ENCODE assay signal across 8 cellular contexts in genomic region chrX:123961268-123962005, GRCh38. TPM values are rescaled to one million over a fixed set of nuclear protein-coding genes. Genes with fewer than 3 reads are reported as not detected.
DNase-seq lines count a peak whose midpoint lies in the region; ATAC-seq, FAIRE-seq and TF ChIP-seq lines count a peak whose summit lies in the region.

Gene STAG2 (plus strand): TSS chrX:123961706. CDS start chrX:124022628, 60,922 bp downstream.

- H3K4me3 ChIP-seq in KMS-11 (IDR thresholded peaks at IDR 0.05; ENCODE audit: insufficient read depth, low read depth, low read length): no peak within 1 kb of the TSS
- H3K4me3 ChIP-seq in PC-9: peak within 1 kb of the TSS; percentile 79
- peak within 1 kb of the TSS; percentile 56 to 98 (median 95) for H3K4me3 ChIP-seq in endothelial cell of umbilical vein (replicated peaks in 1 of 3; ENCODE audit: insufficient read depth in 1 of 3, low read depth in 1 of 3, low read length in 3 of 3)
- peak within 1 kb of the TSS; percentile 64 for H3K4me3 ChIP-seq in mesodermal cell (ENCODE audit: extremely low read depth, insufficient read depth, low read length, poor library complexity, severe bottlenecking)

- TF ChIP-seq CTCF in KMS-11 (conservative IDR thresholded peaks at IDR 0.05; ENCODE audit: low read depth, low read length) (no peak), PC-9 (conservative IDR thresholded peaks at IDR 0.05) (no peak), endothelial cell of umbilical vein (IDR thresholded peaks at IDR 0.05; ENCODE audit: extremely low read depth in 1 of 2, insufficient read depth in 1 of 2, low read depth in 1 of 2, low read length in 2 of 2) (no peak)

- no TSS peak for BruUV-seq in PC-9 (replicated peaks; lab: Mats Ljungman, UMichigan)
- BruUV-seq in endothelial cell of umbilical vein (replicated peaks; lab: Mats Ljungman, UMichigan): TSS peak; percentile 3

- dilution Hi-C loops in endothelial cell of umbilical vein (cut with MboI; ENCODE audit: extremely low pct_ligation_motif_present, low sequenced_read_pairs): no loop called here

- H3K36me3 ChIP-seq in KMS-11 (ENCODE audit: insufficient read depth) (no peaks in the 10 kb centered on the region), PC-9 (ENCODE audit: low read depth) (no peaks in the 10 kb centered on the region), endothelial cell of umbilical vein (ENCODE audit: control insufficient read depth in 2 of 2, extremely low read depth in 1 of 2, insufficient read depth in 2 of 2, low read length in 2 of 2) (no peaks in the 10 kb centered on the region), mesodermal cell (ENCODE audit: control insufficient read depth, insufficient read depth, low read length) (peaks cover 3% of the 10 kb centered on the region)

- H3K27ac ChIP-seq in KMS-11 (peak within 1 kb of the TSS; percentile 100), PC-9 (peak within 1 kb of the TSS; percentile 95), endothelial cell of umbilical vein (ENCODE audit: insufficient read depth, low read depth, low read length) (peak within 1 kb of the TSS; percentile 99), mesodermal cell (ENCODE audit: low read depth, low read length, severe bottlenecking) (peak within 1 kb of the TSS; percentile 99)

- TF ChIP-seq POLR2A in endothelial cell of umbilical vein (IDR thresholded peaks at IDR 0.05; ENCODE audit: low read depth, low read length): no peak

- H3K79me2 ChIP-seq in KMS-11 (ENCODE audit: insufficient read depth, low read depth) (peaks cover 56% of the 10 kb centered on the region), PC-9 (ENCODE audit: low read depth) (peaks cover 56% of the 10 kb centered on the region), endothelial cell of umbilical vein (ENCODE audit: control insufficient read depth, insufficient read depth, low read length) (peaks cover 53% of the 10 kb centered on the region)

- H3K9me3 ChIP-seq in PC-9 (ENCODE audit: insufficient read depth, low read depth) (no peaks in the 10 kb centered on the region), endothelial cell of umbilical vein (replicated peaks; ENCODE audit: control insufficient read depth, insufficient read depth, low read length) (no peaks in the 10 kb centered on the region), mesodermal cell (ENCODE audit: control insufficient read depth, low read length) (no peaks in the 10 kb centered on the region)

- H3K9me2 ChIP-seq in PC-9 (ENCODE audit: insufficient read depth): no peaks in the 10 kb centered on the region

- H3K4me2 ChIP-seq in KMS-11 (peak within 1 kb of the TSS; percentile 98), PC-9 (peak within 1 kb of the TSS; percentile 88), endothelial cell of umbilical vein (ENCODE audit: insufficient read depth, low read length) (peak within 1 kb of the TSS; percentile 96)

- DNase-seq in D341Med (ENCODE audit: low spot score) (peak; percentile 66), PC-9 (peak; percentile 69 to 72), endothelial cell of umbilical vein (ENCODE audit: low read depth, low spot score) (peak; percentile 74)
- peak; percentile 54 for DNase-seq in activated T-cell treated with anti-CD3 and anti-CD28 coated beads, Interleukin-2, amount 50 U/mL, for 1 hour
- DNase-seq in stimulated activated CD8-positive, alpha-beta memory T cell treated with anti-CD3 and anti-CD28 coated beads, Interleukin-15, amount 100 ng/mL, for 24 hours (ENCODE audit: low read depth): peak; percentile 16

- peaks cover 16% of the 10 kb centered on the region; the same call in 1 of the 2 replicates for H3F3A ChIP-seq in PC-9 (ENCODE audit: insufficient read depth, low read depth)

- WGBS in mesodermal cell (ENCODE audit: insufficient coverage in 2 of 2), 2 experiments: 0% methylated on average over 2 of the region's 38 CpGs; no CpG with 5 or more reads in 1 of the 2 experiments

- H3K27me3 ChIP-seq in KMS-11 (ENCODE audit: insufficient read depth, low read depth) (no peaks in the 10 kb centered on the region), PC-9 (ENCODE audit: insufficient read depth, low read depth) (no peaks in the 10 kb centered on the region), endothelial cell of umbilical vein (ENCODE audit: control insufficient read depth in 2 of 2, insufficient read depth in 2 of 2, low read length in 2 of 2) (no peaks in the 10 kb centered on the region)

- POLR2A ChIA-PET in PC-9 (lab: Charles Lee; ENCODE audit: unreplicated experiment) (no interaction called here), endothelial cell of umbilical vein (lab: Charles Lee) (no interaction called here)

- intact Hi-C loops in PC-9 (cut with micrococcal nuclease; ENCODE audit: unreplicated experiment): loop anchor here (2.0 to 10.0 kb wide), 7 partner anchors 56 to 443 kb away; no protein-coding TSS in a partner anchor
- intact Hi-C loops in endothelial cell of umbilical vein (cut with micrococcal nuclease): loop anchor here (5.0 to 10.0 kb wide), 2 partner anchors 136 to 253 kb away; no protein-coding TSS in a partner anchor

- no peaks in the 10 kb centered on the region for H3K9me1 ChIP-seq in endothelial cell of umbilical vein (replicated peaks; ENCODE audit: control insufficient read depth, extremely low read depth, insufficient read depth, low read length)

- ATAC-seq in GM19467 (IDR thresholded peaks at IDR 0.05; ENCODE audit: unreplicated experiment): no peak

- FAIRE-seq in endothelial cell of umbilical vein (lab: Jason Lieb, UNC): no peak

- H3K9ac ChIP-seq in KMS-11 (peak within 1 kb of the TSS; percentile 100), endothelial cell of umbilical vein (replicated peaks; ENCODE audit: extremely low read depth, insufficient read depth, low read length) (peak within 1 kb of the TSS; percentile 100)

- H3K4me1 ChIP-seq in KMS-11 (ENCODE audit: low read depth, poor library complexity, severe bottlenecking): peaks cover 33% of the 10 kb centered on the region
- peaks cover 33% of the 10 kb centered on the region for H3K4me1 ChIP-seq in PC-9 (replicated peaks; ENCODE audit: insufficient read depth)
- H3K4me1 ChIP-seq in endothelial cell of umbilical vein (ENCODE audit: control insufficient read depth, extremely low read depth, insufficient read depth, low read length): peaks cover 21% of the 10 kb centered on the region
- no peaks in the 10 kb centered on the region for H3K4me1 ChIP-seq in mesodermal cell (ENCODE audit: control insufficient read depth, insufficient read depth, low read length, poor library complexity, severe bottlenecking)

- CTCF ChIA-PET in PC-9 (lab: Charles Lee): interaction anchor here (0.6 to 0.7 kb wide), 2 partner anchors 230 to 724 kb away, joined by 6 to 12 read pairs; no protein-coding TSS in a partner anchor
- CTCF ChIA-PET in endothelial cell of umbilical vein (lab: Charles Lee): interaction anchor here (1.8 to 1.9 kb wide), 2 partner anchors 15 to 56 kb away, joined by 7 to 11 read pairs; no protein-coding TSS in a partner anchor

- H4K20me1 ChIP-seq in KMS-11 (ENCODE audit: insufficient read depth): peaks cover 12% of the 10 kb centered on the region
- peaks cover 26% of the 10 kb centered on the region for H4K20me1 ChIP-seq in PC-9 (ENCODE audit: insufficient read depth)
- H4K20me1 ChIP-seq in endothelial cell of umbilical vein (replicated peaks; ENCODE audit: control insufficient read depth, extremely low read depth, insufficient read depth, low read length): no peaks in the 10 kb centered on the region

- H2AFZ ChIP-seq in KMS-11 (ENCODE audit: low read depth): peak within 1 kb of the TSS; percentile 41; the same call in 1 of the 2 replicates
- peak within 1 kb of the TSS; percentile 90 for H2AFZ ChIP-seq in PC-9
- H2AFZ ChIP-seq in endothelial cell of umbilical vein (ENCODE audit: low read depth, low read length): no peak within 1 kb of the TSS

TF ChIP-seq in endothelial cell of umbilical vein, 7 proteins besides CTCF, POLR2A, EP300 and RAD21:
- no peak for TF ChIP-seq FOS (IDR thresholded peaks at IDR 0.05; ENCODE audit: borderline replicate concordance, insufficient read depth, low read length)
- no peak for TF ChIP-seq JUN (IDR thresholded peaks at IDR 0.05; ENCODE audit: borderline replicate concordance, insufficient read depth, insufficient read length, low read depth)
- TF ChIP-seq MAX (IDR thresholded peaks at IDR 0.05; ENCODE audit: insufficient read depth, insufficient read length): no peak
- TF ChIP-seq EZH2 (IDR thresholded peaks at IDR 0.05; ENCODE audit: borderline replicate concordance, low read depth, low read length, severe bottlenecking): no peak
- no peak for TF ChIP-seq POLR2AphosphoS5 (IDR thresholded peaks at IDR 0.05; ENCODE audit: insufficient read depth, low read depth, low read length)
- TF ChIP-seq MYC (IDR thresholded peaks at IDR 0.05; ENCODE audit: low read depth, low read length): no peak
- TF ChIP-seq GATA2 (IDR thresholded peaks at IDR 0.05; ENCODE audit: insufficient read depth, insufficient read length, low read depth, low read length): no peak
TF ChIP-seq in endothelial cell of umbilical vein: peak in this region for 0.

RNA-seq across cellular contexts. Expression of gene STAG2, which starts in this region (rescaled TPM):
- 102 and 108 TPM in 2 replicates for total RNA-seq in PC-9 (2021)
- 52.3 and 55.9 TPM in 2 replicates for total RNA-seq in endothelial cell of umbilical vein
- polyA plus RNA-seq in endothelial cell of umbilical vein: 9.1 and 12.7 TPM in 2 replicates
- polyA plus RNA-seq in endothelial cell of umbilical vein (2011; cell fraction: cytosol; rRNA removed): 16.6 and 19.3 TPM in 2 replicates
- 27.9 and 34.3 TPM in 2 replicates for polyA plus RNA-seq in endothelial cell of umbilical vein (2011; cell fraction: nucleus; rRNA removed)
- polyA plus RNA-seq in endothelial cell of umbilical vein (2012): 35.5 and 42.7 TPM in 2 replicates
- polyA minus RNA-seq in endothelial cell of umbilical vein: 48.8 and 54.9 TPM in 2 replicates
- polyA minus RNA-seq in endothelial cell of umbilical vein (2011; cell fraction: cytosol; rRNA and poly(A)+ RNA removed): 87.5 TPM
- polyA minus RNA-seq in endothelial cell of umbilical vein (2011; cell fraction: nucleus; rRNA and poly(A)+ RNA removed): 45.0 and 57.8 TPM in 2 replicates
- polyA plus RNA-seq in mesodermal cell (2013, experiment 1 of 2): 56.4 TPM
- polyA plus RNA-seq in mesodermal cell (2013, experiment 2 of 2): 62.4 TPM

Comparison
In these comparisons a context has a peak if more than half of its experiments do, and no peak if none do; other contexts are left out.
1. DNase-seq: peak in every context shown above with its lines; median percentile 74 in endothelial cell of umbilical vein; 70 in PC-9; 66 in D341Med; 54 in activated T-cell treated with anti-CD3 and anti-CD28 coated beads, Interleukin-2, amount 50 U/mL, for 1 hour; 16 in stimulated activated CD8-positive, alpha-beta memory T cell treated with anti-CD3 and anti-CD28 coated beads, Interleukin-15, amount 100 ng/mL, for 24 hours.